10 cellular contexts compared by ENCODE assay signal in genomic region chr14:60051690-60052324, GRCh38. TPM values are rescaled to one million over a fixed set of nuclear protein-coding genes. Genes with fewer than 3 reads are reported as not detected.
DNase-seq lines count a peak whose midpoint lies in the region; ATAC-seq and TF ChIP-seq lines count a peak whose summit lies in the region.
"Had no signal": no experiment of that assay in that cellular context is flagged by ENCODE, and none has a peak within 500 bp of the region (broad histone marks: within the 10 kb centered on the region; RNA-seq: fewer than 3 reads in every experiment).

No MANE protein-coding gene starts in this region.

- H3K4me3 ChIP-seq in fibroblast of the aortic adventitia (ENCODE audit: low read depth, low read length): peak overlapping the region; percentile 49
- H3K4me3 ChIP-seq: lung, tibial nerve had no signal

- CTCF ChIA-PET in activated CD8-positive, alpha-beta T cell treated with anti-CD3 and anti-CD28 coated beads for 36 hours (lab: Charles Lee): no interaction called here

- no peak for TF ChIP-seq CTCF in activated CD8-positive, alpha-beta T cell treated with anti-CD3 and anti-CD28 coated beads for 36 hours (IDR thresholded peaks at IDR 0.05)
- no peak for TF ChIP-seq CTCF in fibroblast of the aortic adventitia (IDR thresholded peaks at IDR 0.05; ENCODE audit: insufficient read depth, low read length)

- peaks cover 38% of the 10 kb centered on the region for H3K4me1 Mint-ChIP-seq in activated CD8-positive, alpha-beta T cell treated with anti-CD3 and anti-CD28 coated beads for 36 hours (ENCODE audit: low read depth)

- H3K27me3 Mint-ChIP-seq in activated CD8-positive, alpha-beta T cell treated with anti-CD3 and anti-CD28 coated beads for 36 hours: peaks cover 2% of the 10 kb centered on the region

- no peaks in the 10 kb centered on the region for H3K36me3 Mint-ChIP-seq in activated CD8-positive, alpha-beta T cell treated with anti-CD3 and anti-CD28 coated beads for 36 hours (ENCODE audit: low read depth)

- peak overlapping the region; percentile 20 for H3K4me3 Mint-ChIP-seq in activated CD8-positive, alpha-beta T cell treated with anti-CD3 and anti-CD28 coated beads for 36 hours

- DNase-seq in AG08395 (ENCODE audit: low spot score) (peak; percentile 18), EH (ENCODE audit: low read depth) (peak; percentile 30), fibroblast of the aortic adventitia (ENCODE audit: low read depth) (peak; percentile 78), GM19240 (ENCODE audit: insufficient read length, low spot score) (no peak), Ammon's horn (ENCODE audit: low spot score) (no peak), NCI-H2029 (lab: John Stamatoyannopoulos, UW) (no peak)
- DNase-seq in activated CD8-positive, alpha-beta T cell treated with anti-CD3 and anti-CD28 coated beads for 36 hours: peak; percentile 40

- H3K27ac Mint-ChIP-seq in activated CD8-positive, alpha-beta T cell treated with anti-CD3 and anti-CD28 coated beads for 36 hours: peak overlapping the region; percentile 23

- intact Hi-C loops in activated CD8-positive, alpha-beta T cell treated with anti-CD3 and anti-CD28 coated beads for 36 hours (cut with micrococcal nuclease): no loop called here

- no peaks in the 10 kb centered on the region for H3K9me3 Mint-ChIP-seq in activated CD8-positive, alpha-beta T cell treated with anti-CD3 and anti-CD28 coated beads for 36 hours

- ATAC-seq in activated CD8-positive, alpha-beta T cell treated with anti-CD3 and anti-CD28 coated beads for 36 hours: peak; percentile 80
- no peak for ATAC-seq in HG02763 (IDR thresholded peaks at IDR 0.05; ENCODE audit: unreplicated experiment)

- POLR2A ChIA-PET in activated CD8-positive, alpha-beta T cell treated with anti-CD3 and anti-CD28 coated beads for 36 hours (lab: Charles Lee): interaction anchor here (1.1 kb wide), 1 partner anchor 18 kb away, joined by 3 read pairs; no protein-coding TSS in a partner anchor

RNA-seq across cellular contexts. Expression of gene PCNX4, which starts 39.9 kb away (rescaled TPM):
- 10 to 100 TPM; 28.2 to 30.0 TPM for total RNA-seq in activated CD8-positive, alpha-beta T cell treated with anti-CD3 and anti-CD28 coated beads for 36 hours
- total RNA-seq in fibroblast of the aortic adventitia (ENCODE audit: low replicate concordance): 114 and 256 TPM in 2 replicates

Comparison
In these comparisons a context has a peak if more than half of its experiments do, and no peak if none do; other contexts are left out.
1. DNase-seq: peak in AG08395 (single experiment), EH (single experiment), activated CD8-positive, alpha-beta T cell treated with anti-CD3 and anti-CD28 coated beads for 36 hours (single experiment) and fibroblast of the aortic adventitia (single experiment); none in GM19240 (single experiment), Ammon's horn (single experiment) and NCI-H2029 (single experiment).